Comparison of ENCODE assay signal across 1 cellular context in genomic region chr4:6277139-6277802, GRCh38.
A peak's percentile ranks its signal among the peaks of the same experiment; 100 is the strongest.
TF ChIP-seq lines count a peak whose summit lies in the region.

No MANE protein-coding gene starts in this region.

TF ChIP-seq in HepG2, 621 proteins besides CTCF, POLR2A, EP300 and RAD21 (continued from another document and continues in another):
- TF ChIP-seq ZNF350 (CRISPR knock-in tag; IDR thresholded peaks at IDR 0.05; ENCODE audit: borderline replicate concordance, low read depth) (no peak), POLR2AphosphoS2 (IDR thresholded peaks at IDR 0.05; ENCODE audit: low read depth, low read length) (no peak), MXD4 (CRISPR knock-in tag; IDR thresholded peaks at IDR 0.05) (no peak), E2F5 (CRISPR knock-in tag; conservative IDR thresholded peaks at IDR 0.05) (no peak), TRIM24 (CRISPR knock-in tag; IDR thresholded peaks at IDR 0.05) (no peak), SPEN (CRISPR knock-in tag; IDR thresholded peaks at IDR 0.05; ENCODE audit: low read depth) (0 out of 2 replicates have a peak, but pooled peaks have one; percentile 43), NONO (IDR thresholded peaks at IDR 0.05) (no peak), NONO (CRISPR knock-in tag; conservative IDR thresholded peaks at IDR 0.05) (peak; percentile 58; the same call in 1 of the 2 replicates), ZNF816 (CRISPR knock-in tag; IDR thresholded peaks at IDR 0.05; ENCODE audit: borderline replicate concordance) (no peak), PCBP1 (IDR thresholded peaks at IDR 0.05; ENCODE audit: borderline replicate concordance, low read depth, low read length) (no peak), ARID3A (IDR thresholded peaks at IDR 0.05; ENCODE audit: low read depth, low read length) (no peak), ZNF264 (CRISPR knock-in tag; IDR thresholded peaks at IDR 0.05) (0 out of 2 replicates have a peak, but pooled peaks have one; percentile 43), ZNF782 (CRISPR knock-in tag; IDR thresholded peaks at IDR 0.05; ENCODE audit: borderline replicate concordance) (no peak), ONECUT2 (CRISPR knock-in tag; IDR thresholded peaks at IDR 0.05) (no peak), NFKB2 (CRISPR knock-in tag; IDR thresholded peaks at IDR 0.05; ENCODE audit: borderline replicate concordance) (no peak), SOX13 (IDR thresholded peaks at IDR 0.05) (no peak), SOX13 (CRISPR knock-in tag; conservative IDR thresholded peaks at IDR 0.05 in 1 of 2, IDR thresholded peaks at IDR 0.05 in 1 of 2) (peak in 1 of 2 experiments; percentile 22; a peak in 1 of 4 replicates), ZNF414 (CRISPR knock-in tag; IDR thresholded peaks at IDR 0.05) (no peak), ZBED4 (CRISPR knock-in tag; IDR thresholded peaks at IDR 0.05; ENCODE audit: borderline replicate concordance) (0 out of 2 replicates have a peak, but pooled peaks have one; percentile 32), MYC (CRISPR knock-in tag; IDR thresholded peaks at IDR 0.05; ENCODE audit: borderline replicate concordance) (peak; percentile 39; the same call in 1 of the 2 replicates), FIP1L1 (IDR thresholded peaks at IDR 0.05; ENCODE audit: borderline replicate concordance, insufficient read depth, low read depth, low read length) (no peak), PATZ1 (CRISPR knock-in tag; IDR thresholded peaks at IDR 0.05) (peak; percentile 95), DNMT3B (CRISPR knock-in tag; conservative IDR thresholded peaks at IDR 0.05) (no peak), RXRA (CRISPR knock-in tag; IDR thresholded peaks at IDR 0.05) (0 out of 2 replicates have a peak, but pooled peaks have one; percentile 11), MXD1 (CRISPR knock-in tag; IDR thresholded peaks at IDR 0.05) (no peak; the same call in 1 of the 2 replicates), ZNF713 (CRISPR knock-in tag; IDR thresholded peaks at IDR 0.05) (no peak), ZFY (CRISPR knock-in tag; IDR thresholded peaks at IDR 0.05) (peak; percentile 60; the same call in 1 of the 2 replicates), ZNF142 (CRISPR knock-in tag; IDR thresholded peaks at IDR 0.05) (0 out of 2 replicates have a peak, but pooled peaks have one; percentile 37), ATF4 (CRISPR knock-in tag; IDR thresholded peaks at IDR 0.05) (no peak), THYN1 (CRISPR knock-in tag; IDR thresholded peaks at IDR 0.05; ENCODE audit: borderline replicate concordance, low read depth) (no peak), ZBTB38 (CRISPR knock-in tag; IDR thresholded peaks at IDR 0.05) (peak; percentile 91), ZNF792 (CRISPR knock-in tag; IDR thresholded peaks at IDR 0.05) (no peak), ARID5B (CRISPR knock-in tag; IDR thresholded peaks at IDR 0.05) (peak; percentile 43; the same call in 1 of the 2 replicates), ETV5 (CRISPR knock-in tag; IDR thresholded peaks at IDR 0.05; ENCODE audit: borderline replicate concordance) (no peak), YY1 (IDR thresholded peaks at IDR 0.05; ENCODE audit: insufficient read depth, insufficient replicate concordance, low read depth, low read length) (no peak), SALL2 (CRISPR knock-in tag; IDR thresholded peaks at IDR 0.05) (no peak), ZBTB14 (CRISPR knock-in tag; IDR thresholded peaks at IDR 0.05) (peak; percentile 78)
